ENCODE assay signal across 8 cellular contexts in genomic region chr15:98881526-98882517, GRCh38.
DNase-seq lines count a peak whose midpoint lies in the region; ATAC-seq and TF ChIP-seq lines count a peak whose summit lies in the region.

No MANE protein-coding gene starts in this region.

- no peak overlapping the region for H3K27ac Mint-ChIP-seq in mesothelial cell of epicardium

- TF ChIP-seq CTCF in left ventricle myocardium inferior (IDR thresholded peaks at IDR 0.05; ENCODE audit: borderline replicate concordance) (peak; percentile 68), mesothelial cell of epicardium (IDR thresholded peaks at IDR 0.05; ENCODE audit: unreplicated experiment) (peak; percentile 78)

- no peak overlapping the region for H3K27ac ChIP-seq in left ventricle myocardium inferior (replicated peaks)

- no peaks in the 10 kb centered on the region for H3K9me3 ChIP-seq in left ventricle myocardium inferior (replicated peaks)

- H3K4me3 Mint-ChIP-seq in mesothelial cell of epicardium = no peak overlapping the region

- H3K27me3 ChIP-seq in left ventricle myocardium inferior (ENCODE audit: low read depth) = no peaks in the 10 kb centered on the region

- no peaks in the 10 kb centered on the region for H3K36me3 Mint-ChIP-seq in mesothelial cell of epicardium

- intact Hi-C loops in left ventricle myocardium inferior (cut with micrococcal nuclease) = no loop called here
- intact Hi-C loops in Right ventricle myocardium inferior (cut with DNase I) = loop anchor here (2.0 kb wide), 1 partner anchor 29 kb away; no protein-coding TSS in a partner anchor

- DNase-seq in left ventricle myocardium inferior (no peak), Right ventricle myocardium inferior (ENCODE audit: missing footprints) (no peak), NOMO-1 treated with DMSO at 0.1 percent for 48 hours (lab: John Stamatoyannopoulos, UW; ENCODE audit: unreplicated experiment) (peak; percentile 56), mesothelial cell of epicardium (ENCODE audit: low spot score in 2 of 2, unreplicated experiment in 2 of 2) (no peak)
- DNase-seq in central memory CD4-positive, alpha-beta T cell = peak; percentile 28

- no peaks in the 10 kb centered on the region for H3K9me3 Mint-ChIP-seq in mesothelial cell of epicardium

- H3K36me3 ChIP-seq in left ventricle myocardium inferior = no peaks in the 10 kb centered on the region

- no peak for TF ChIP-seq POLR2A in GM18505 (IDR thresholded peaks at IDR 0.05; ENCODE audit: borderline replicate concordance, extremely low read depth, insufficient read depth, insufficient read length)

- H3K4me1 ChIP-seq in left ventricle myocardium inferior = peaks cover 78% of the 10 kb centered on the region

- H3K4me3 ChIP-seq in left ventricle myocardium inferior = no peak overlapping the region

- H3K27me3 Mint-ChIP-seq in mesothelial cell of epicardium (ENCODE audit: low read depth) = no peaks in the 10 kb centered on the region

- peaks cover 14% of the 10 kb centered on the region for H3K4me1 Mint-ChIP-seq in mesothelial cell of epicardium

- ATAC-seq in Right ventricle myocardium inferior = no peak
- peak; percentile 66 for ATAC-seq in HG02798 (IDR thresholded peaks at IDR 0.05; ENCODE audit: poor library complexity, unreplicated experiment)
- no peak for ATAC-seq in GM21717 (IDR thresholded peaks at IDR 0.05; ENCODE audit: unreplicated experiment)
- ATAC-seq in GM18505 (IDR thresholded peaks at IDR 0.05; ENCODE audit: unreplicated experiment) = no peak

Comparison
In these comparisons a context has a peak if more than half of its experiments do, and no peak if none do; other contexts are left out.
1. DNase-seq: peak in NOMO-1 treated with DMSO at 0.1 percent for 48 hours (single experiment) and central memory CD4-positive, alpha-beta T cell (single experiment); none in left ventricle myocardium inferior (single experiment), Right ventricle myocardium inferior (single experiment) and mesothelial cell of epicardium (0 of 2).